ENCODE assay signal across 1 cellular context in the genomic region with DNA sequence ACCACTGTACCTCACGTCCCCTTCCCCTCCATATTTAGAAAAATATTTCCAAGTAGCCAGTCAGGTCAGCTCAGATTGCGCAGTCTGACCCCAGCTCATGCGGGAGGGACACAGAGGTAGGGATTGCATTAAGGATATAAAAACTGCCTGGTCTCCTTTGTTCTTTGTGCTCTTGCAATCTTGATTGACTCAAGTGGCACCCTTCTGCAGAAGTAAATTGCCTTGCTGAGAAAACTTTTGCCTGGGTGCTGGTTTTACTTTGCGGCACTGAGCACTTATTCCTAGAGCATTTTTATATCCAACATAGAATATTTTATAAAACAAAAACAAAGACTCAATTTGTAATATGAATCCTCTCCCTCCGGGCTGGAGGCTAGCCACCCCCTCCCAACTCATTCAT.
TF ChIP-seq lines count a peak whose summit lies in the region.

No MANE protein-coding gene starts in this region.

TF ChIP-seq in HepG2, 621 proteins besides CTCF, POLR2A, EP300 and RAD21:
- TF ChIP-seq ZNF570 (CRISPR knock-in tag; IDR thresholded peaks at IDR 0.05; ENCODE audit: borderline replicate concordance), result no peak
- TF ChIP-seq, protein P1, sequence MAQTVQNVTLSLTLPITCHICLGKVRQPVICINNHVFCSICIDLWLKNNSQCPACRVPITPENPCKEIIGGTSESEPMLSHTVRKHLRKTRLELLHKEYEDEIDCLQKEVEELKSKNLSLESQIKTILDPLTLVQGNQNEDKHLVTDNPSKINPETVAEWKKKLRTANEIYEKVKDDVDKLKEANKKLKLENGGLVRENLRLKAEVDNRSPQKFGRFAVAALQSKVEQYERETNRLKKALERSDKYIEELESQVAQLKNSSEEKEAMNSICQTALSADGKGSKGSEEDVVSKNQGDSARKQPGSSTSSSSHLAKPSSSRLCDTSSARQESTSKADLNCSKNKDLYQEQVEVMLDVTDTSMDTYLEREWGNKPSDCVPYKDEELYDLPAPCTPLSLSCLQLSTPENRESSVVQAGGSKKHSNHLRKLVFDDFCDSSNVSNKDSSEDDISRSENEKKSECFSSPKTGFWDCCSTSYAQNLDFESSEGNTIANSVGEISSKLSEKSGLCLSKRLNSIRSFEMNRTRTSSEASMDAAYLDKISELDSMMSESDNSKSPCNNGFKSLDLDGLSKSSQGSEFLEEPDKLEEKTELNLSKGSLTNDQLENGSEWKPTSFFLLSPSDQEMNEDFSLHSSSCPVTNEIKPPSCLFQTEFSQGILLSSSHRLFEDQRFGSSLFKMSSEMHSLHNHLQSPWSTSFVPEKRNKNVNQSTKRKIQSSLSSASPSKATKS (CRISPR knock-in tag; IDR thresholded peaks at IDR 0.05), result no peak
- TF ChIP-seq ZNF562 (CRISPR knock-in tag; IDR thresholded peaks at IDR 0.05; ENCODE audit: borderline replicate concordance), result peak; percentile 83; the same call in 1 of the 2 replicates
TF ChIP-seq in HepG2: peak in this region for 1.
